Comparison of ENCODE assay signal across 17 cellular contexts in genomic region chr20:64032706-64033624, GRCh38. TPM values are rescaled to one million over a fixed set of nuclear protein-coding genes. Genes with fewer than 3 reads are reported as not detected.
A peak's percentile ranks its signal among the peaks of the same experiment; 100 is the strongest.
DNase-seq lines count a peak whose midpoint lies in the region; ATAC-seq lines count a peak whose summit lies in the region.
"Had no signal": no experiment of that assay in that cellular context is flagged by ENCODE, and none has a peak within 500 bp of the region (broad histone marks: within the 10 kb centered on the region; RNA-seq: fewer than 3 reads in every experiment).

No MANE protein-coding gene starts in this region.

- peaks cover 16% of the 10 kb centered on the region for H3K36me3 Mint-ChIP-seq in activated naive CD8-positive, alpha-beta T cell treated with anti-CD3 and anti-CD28 coated beads, Interleukin-2, amount 50 U/mL, for 24 hours (ENCODE audit: low read depth)

- no peaks in the 10 kb centered on the region for H3K27me3 Mint-ChIP-seq in stimulated activated naive CD8-positive, alpha-beta T cell treated with anti-CD3 and anti-CD28 coated beads, Interleukin-15, amount 100 ng/mL, for 72 hours
- H3K27me3 Mint-ChIP-seq in activated naive CD8-positive, alpha-beta T cell treated with anti-CD3 and anti-CD28 coated beads, Interleukin-2, amount 50 U/mL, for 24 hours: peaks cover 2% of the 10 kb centered on the region

- ATAC-seq in stimulated activated naive CD8-positive, alpha-beta T cell treated with anti-CD3 and anti-CD28 coated beads, Interleukin-15, amount 100 ng/mL, for 72 hours: no peak
- ATAC-seq in stimulated activated naive CD8-positive, alpha-beta T cell treated with anti-CD3 and anti-CD28 coated beads, Interleukin-15, Interleukin-2, amounts not matched to agents 100 U/mL and 50 U/mL, for 24 hours: no peak
- ATAC-seq in activated naive CD8-positive, alpha-beta T cell treated with anti-CD3 and anti-CD28 coated beads, Interleukin-2, amount 50 U/mL, for 24 hours: no peak

- H3K4me1 Mint-ChIP-seq in stimulated activated naive CD8-positive, alpha-beta T cell treated with anti-CD3 and anti-CD28 coated beads, Interleukin-15, amount 100 ng/mL, for 72 hours: peaks cover 68% of the 10 kb centered on the region
- H3K4me1 Mint-ChIP-seq in activated naive CD8-positive, alpha-beta T cell treated with anti-CD3 and anti-CD28 coated beads, Interleukin-2, amount 50 U/mL, for 24 hours: peaks cover 51% of the 10 kb centered on the region

- H3K27ac Mint-ChIP-seq in stimulated activated naive CD8-positive, alpha-beta T cell treated with anti-CD3 and anti-CD28 coated beads, Interleukin-15, amount 100 ng/mL, for 72 hours: peak overlapping the region; percentile 42 to 69
- H3K27ac Mint-ChIP-seq in activated naive CD8-positive, alpha-beta T cell treated with anti-CD3 and anti-CD28 coated beads, Interleukin-2, amount 50 U/mL, for 24 hours: peak overlapping the region; percentile 39

- peak overlapping the region in 1 of 2 donors; percentile 18 for H3K4me3 Mint-ChIP-seq in stimulated activated naive CD8-positive, alpha-beta T cell treated with anti-CD3 and anti-CD28 coated beads, Interleukin-15, amount 100 ng/mL, for 72 hours
- no peak overlapping the region for H3K4me3 Mint-ChIP-seq in activated naive CD8-positive, alpha-beta T cell treated with anti-CD3 and anti-CD28 coated beads, Interleukin-2, amount 50 U/mL, for 24 hours
- H3K4me3 Mint-ChIP-seq: CD4-positive, CD25-positive, alpha-beta regulatory T cell had no signal

- no peaks in the 10 kb centered on the region for H3K9me3 Mint-ChIP-seq in stimulated activated naive CD8-positive, alpha-beta T cell treated with anti-CD3 and anti-CD28 coated beads, Interleukin-15, amount 100 ng/mL, for 72 hours
- H3K9me3 Mint-ChIP-seq in activated naive CD8-positive, alpha-beta T cell treated with anti-CD3 and anti-CD28 coated beads, Interleukin-2, amount 50 U/mL, for 24 hours: no peaks in the 10 kb centered on the region
- H3K9me3 Mint-ChIP-seq: CD4-positive, CD25-positive, alpha-beta regulatory T cell had no signal

- no peak for DNase-seq in stimulated activated naive CD8-positive, alpha-beta T cell treated with anti-CD3 and anti-CD28 coated beads, Interleukin-15, amount 100 ng/mL, for 72 hours
- DNase-seq in stimulated activated naive CD8-positive, alpha-beta T cell treated with anti-CD3 and anti-CD28 coated beads, Interleukin-15, Interleukin-2, amounts not matched to agents 100 U/mL and 50 U/mL, for 24 hours: no peak
- DNase-seq in activated naive CD8-positive, alpha-beta T cell treated with anti-CD3 and anti-CD28 coated beads, Interleukin-2, amount 50 U/mL, for 24 hours: no peak
- DNase-seq in mesenteric fat pad (ENCODE audit: low spot score): no peak
- DNase-seq in NCI-H1048 (lab: John Stamatoyannopoulos, UW): no peak
- DNase-seq: activated CD4-positive, CD25-positive, alpha-beta regulatory T cell treated with anti-CD3 and anti-CD28 coated beads, Interleukin-2, amount 50 U/mL, for 72 hours; activated gamma-delta T cell; CD4-positive, CD25-positive, alpha-beta regulatory T cell; dermis blood vessel endothelial cell; mammary epithelial cell; NCI-H1105 treated with DMSO at 0.1 percent for 48 hours; NCI-H2081 treated with DMSO at 0.1 percent for 48 hours; NCI-H82; small intestine; stimulated activated naive CD4-positive, alpha-beta T cell treated with Interleukin-2 at 50 U/mL for 16 hours; thyroid gland had no signal

RNA-seq across cellular contexts. Expression of gene C20orf204, which starts 3.0 kb away (rescaled TPM):
- total RNA-seq in mesenteric fat pad: 0.74 TPM

RNA-seq across cellular contexts. Expression of gene SOX18, which starts 16.5 kb away (rescaled TPM):
- total RNA-seq in mesenteric fat pad: 70.5 TPM
- total RNA-seq: CD4-positive, CD25-positive, alpha-beta regulatory T cell; H1 had no signal

RNA-seq across cellular contexts. Expression of gene TCEA2, which starts 30.0 kb away (rescaled TPM):
- 42.5 TPM for total RNA-seq in mesenteric fat pad

RNA-seq across cellular contexts. Expression of gene RGS19, which starts 46.4 kb away (rescaled TPM):
- total RNA-seq in mesenteric fat pad: 29.0 TPM

RNA-seq across cellular contexts. Expression of gene OPRL1, which starts 46.9 kb away (rescaled TPM):
- 1.3 TPM for total RNA-seq in mesenteric fat pad
